8 cellular contexts compared by ENCODE assay signal in the genomic region with DNA sequence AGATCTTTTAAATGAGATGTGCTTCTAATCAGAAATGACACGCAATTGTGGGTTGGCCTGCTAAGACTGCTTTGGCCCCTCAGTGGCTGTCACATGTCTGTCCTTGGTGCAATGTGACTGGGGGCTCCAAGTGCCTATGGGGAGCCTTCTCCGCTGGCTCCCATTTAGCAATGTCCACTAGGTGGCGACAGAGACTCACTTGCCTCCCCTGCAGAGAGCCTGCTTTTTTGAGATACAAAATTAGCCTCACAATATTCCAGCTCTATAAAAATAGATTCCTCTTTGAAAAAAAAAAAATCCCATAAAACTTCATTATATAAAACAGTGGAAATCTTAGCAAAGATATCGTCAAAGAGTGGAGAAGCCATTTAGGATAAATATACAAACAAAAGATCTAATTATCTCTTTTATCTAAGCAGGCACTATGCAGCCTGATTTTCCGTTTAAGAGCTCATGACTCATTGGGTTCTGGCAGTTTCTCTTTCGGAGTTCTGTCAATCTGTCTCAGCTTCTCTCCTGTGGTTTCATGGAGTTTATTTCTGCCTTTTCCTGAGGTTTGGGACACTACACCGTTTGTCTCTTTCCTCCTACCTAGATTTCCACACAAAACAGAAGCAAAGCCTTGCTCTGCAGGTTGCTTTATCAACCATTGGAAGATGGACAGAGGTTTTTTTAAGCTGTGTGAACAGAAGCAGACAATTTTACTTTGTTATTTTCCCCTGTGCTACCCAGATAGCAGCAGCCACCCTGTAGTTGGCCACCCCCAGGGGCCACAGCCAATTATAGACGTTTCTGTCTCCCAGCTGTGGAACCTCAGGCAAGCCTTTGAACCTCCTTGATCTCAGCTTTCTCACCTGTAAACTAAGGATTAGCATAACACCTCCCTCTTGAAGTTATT.
DNase-seq lines count a peak whose midpoint lies in the region; ATAC-seq, FAIRE-seq and TF ChIP-seq lines count a peak whose summit lies in the region.

No MANE protein-coding gene starts in this region.

- no peaks in the 10 kb centered on the region for H4K20me1 ChIP-seq in BLaER1

- no peak overlapping the region; the same call in 1 of the 2 replicates for H3K9ac ChIP-seq in BLaER1

- DNase-seq in KG1 (lab: John Stamatoyannopoulos, UW) (peak; percentile 17), RWPE2 (ENCODE audit: low spot score) (no peak), glomerular visceral epithelial cell (ENCODE audit: extremely low spot score) (peak; percentile 71), pancreas (peak in 5 of 6 donors; percentile 30 to 75 (median 54)), tibial artery (peak; percentile 69 to 81)

- H3K36me3 ChIP-seq in BLaER1 (no peaks in the 10 kb centered on the region), RWPE2 (ENCODE audit: low read depth) (no peaks in the 10 kb centered on the region), pancreas (no peaks in the 10 kb centered on the region), tibial artery (no peaks in the 10 kb centered on the region)

- no peaks in the 10 kb centered on the region for H3K36me3 Mint-ChIP-seq in activated naive CD4-positive, alpha-beta T cell treated with anti-CD3 and anti-CD28 coated beads, Interleukin-2, amount 50 U/mL, for 24 hours

- H3K27me3 Mint-ChIP-seq in activated naive CD4-positive, alpha-beta T cell treated with anti-CD3 and anti-CD28 coated beads, Interleukin-2, amount 50 U/mL, for 24 hours: peaks cover 13% of the 10 kb centered on the region

- WGBS in pancreas, 2 donors: 3 to 4% methylated on average over 8 of the region's 8 CpGs

- H3K4me1 ChIP-seq in BLaER1 (peaks cover 7% of the 10 kb centered on the region), RWPE2 (ENCODE audit: insufficient read depth, poor library complexity, severe bottlenecking) (no peaks in the 10 kb centered on the region), pancreas (no peaks in the 10 kb centered on the region), tibial artery (peaks cover 7 to 11% (median 9%) of the 10 kb centered on the region in 4 donors)

- H3K4me3 ChIP-seq in BLaER1 (no peak overlapping the region), RWPE2 (ENCODE audit: severe bottlenecking) (no peak overlapping the region), pancreas (no peak overlapping the region), tibial artery (peak overlapping the region; percentile 7 to 25)

- no peaks in the 10 kb centered on the region for H3K9me3 ChIP-seq in BLaER1
- no peaks in the 10 kb centered on the region for H3K9me3 ChIP-seq in RWPE2 (ENCODE audit: severe bottlenecking)
- no peaks in the 10 kb centered on the region for H3K9me3 ChIP-seq in pancreas
- H3K9me3 ChIP-seq in tibial artery: no peaks in the 10 kb centered on the region

- H3K27ac ChIP-seq in BLaER1 (no peak overlapping the region), RWPE2 (ENCODE audit: poor library complexity, severe bottlenecking) (no peak overlapping the region), pancreas (no peak overlapping the region), tibial artery (peak overlapping the region; percentile 81 to 83)

- peak overlapping the region; percentile 36 for H3K4me2 ChIP-seq in BLaER1

- peak; percentile 100 for TF ChIP-seq CTCF in RWPE2 (IDR thresholded peaks at IDR 0.05; ENCODE audit: poor library complexity, severe bottlenecking)
- peak; percentile 82 to 98 (median 89) for TF ChIP-seq CTCF in pancreas (IDR thresholded peaks at IDR 0.05)
- TF ChIP-seq CTCF in tibial artery (IDR thresholded peaks at IDR 0.05): peak; percentile 92 to 97

- no peaks in the 10 kb centered on the region for H3K9me3 Mint-ChIP-seq in activated naive CD4-positive, alpha-beta T cell treated with anti-CD3 and anti-CD28 coated beads, Interleukin-2, amount 50 U/mL, for 24 hours

- H3K27me3 ChIP-seq in BLaER1: no peaks in the 10 kb centered on the region
- no peaks in the 10 kb centered on the region for H3K27me3 ChIP-seq in RWPE2 (ENCODE audit: insufficient read depth, poor library complexity, severe bottlenecking)
- H3K27me3 ChIP-seq in pancreas: no peaks in the 10 kb centered on the region
- H3K27me3 ChIP-seq in tibial artery: no peaks in the 10 kb centered on the region

- H3K4me1 Mint-ChIP-seq in activated naive CD4-positive, alpha-beta T cell treated with anti-CD3 and anti-CD28 coated beads, Interleukin-2, amount 50 U/mL, for 24 hours: peaks cover 7% of the 10 kb centered on the region

- FAIRE-seq in pancreas (lab: Jason Lieb, UNC): peak; percentile 64

- peak overlapping the region; percentile 51 for H3K27ac Mint-ChIP-seq in activated naive CD4-positive, alpha-beta T cell treated with anti-CD3 and anti-CD28 coated beads, Interleukin-2, amount 50 U/mL, for 24 hours

- H3K4me3 Mint-ChIP-seq in activated naive CD4-positive, alpha-beta T cell treated with anti-CD3 and anti-CD28 coated beads, Interleukin-2, amount 50 U/mL, for 24 hours: no peak overlapping the region

- intact Hi-C loops in pancreas (cut with DNase I): loop anchor here in 2 of 3 donors (10.0 kb wide), 1 partner anchor 222 kb away; no protein-coding TSS in a partner anchor
- intact Hi-C loops in tibial artery (cut with DNase I; ENCODE audit: low total_unique reads): loop anchor here (1.0 to 5.0 kb wide), 3 partner anchors 29 to 218 kb away; no protein-coding TSS in a partner anchor

- ATAC-seq in GM19395 (IDR thresholded peaks at IDR 0.05; ENCODE audit: unreplicated experiment) (peak; percentile 72), RWPE2 (ENCODE audit: low read depth) (peak; percentile 86), pancreas (peak; percentile 84 to 98 (median 94))

Comparison
In these comparisons a context has a peak if more than half of its experiments do, and no peak if none do; other contexts are left out.
1. H3K27ac ChIP-seq: peak in tibial artery (2 of 2); none in BLaER1 (single experiment), RWPE2 (single experiment) and pancreas (0 of 4).
2. H3K4me3 ChIP-seq: peak in tibial artery (2 of 2); none in BLaER1 (single experiment), RWPE2 (single experiment) and pancreas (0 of 4).
3. Peak in every context shown above with its lines, with median percentiles within 50 percentile points of each other: ATAC-seq and CTCF ChIP-seq.